ENCODE assay signal across 24 cellular contexts in genomic region chr5:173682313-173682712, GRCh38.
DNase-seq lines count a peak whose midpoint lies in the region; ATAC-seq, FAIRE-seq and TF ChIP-seq lines count a peak whose summit lies in the region.
"Had no signal": no experiment of that assay in that cellular context is flagged by ENCODE, and none has a peak within 500 bp of the region (broad histone marks: within the 10 kb centered on the region; RNA-seq: fewer than 3 reads in every experiment).

No MANE protein-coding gene starts in this region.

- H3K9me1 ChIP-seq in K562 (ENCODE audit: control insufficient read depth, insufficient read depth, low read length), result no peaks in the 10 kb centered on the region

- H3K9me3 Mint-ChIP-seq in stimulated activated memory B cell treated with anti-CD40 and anti-IgM and Interleukin-4, amounts not matched to agents 10 μg/mL and 1 μg/mL and 100 μg/mL, for 72 hours, result peaks cover 5% of the 10 kb centered on the region
- H3K9me3 Mint-ChIP-seq: CD4-positive, alpha-beta T cell had no signal

- in situ Hi-C loops in HepG2 (cut with HindIII; ENCODE audit: extremely low pct_ligation_motif_present, low pct_unique_long_range_greater_than_20kb) (no loop called here), K562 (cut with MboI) (no loop called here)

- TF ChIP-seq POLR2A in HepG2 (IDR thresholded peaks at IDR 0.05; ENCODE audit: insufficient read depth in 1 of 2, low read depth in 2 of 2, low read length in 2 of 2), result no peak
- no peak for TF ChIP-seq POLR2A in right lobe of liver (IDR thresholded peaks at IDR 0.05)
- no peak for TF ChIP-seq POLR2A in K562 (conservative IDR thresholded peaks at IDR 0.05)

- CTCF ChIA-PET in HepG2 (lab: Yijun Ruan, JAX; ENCODE audit: low intra/inter-chr PET ratio, low total read pairs), result no interaction called here
- CTCF ChIA-PET in K562 (lab: Yijun Ruan, JAX; ENCODE audit: low intra/inter-chr PET ratio), result no interaction called here

- H3K4me1 Mint-ChIP-seq in stimulated activated memory B cell treated with anti-CD40 and anti-IgM and Interleukin-4, amounts not matched to agents 10 μg/mL and 1 μg/mL and 100 μg/mL, for 72 hours, result peaks cover 53% of the 10 kb centered on the region
- H3K4me1 Mint-ChIP-seq: CD14-positive monocyte; CD8-positive, alpha-beta memory T cell had no signal

- H3K4me1 ChIP-seq in HepG2 (ENCODE audit: insufficient read depth, low read length), result peaks cover 5% of the 10 kb centered on the region; the same call in 1 of the 2 replicates
- no peaks in the 10 kb centered on the region for H3K4me1 ChIP-seq in right lobe of liver
- H3K4me1 ChIP-seq in OCI-LY3 (ENCODE audit: low read length), result peaks cover 35% of the 10 kb centered on the region
- H3K4me1 ChIP-seq in K562 (replicated peaks in 1 of 2; ENCODE audit: control insufficient read depth in 2 of 2, insufficient read depth in 2 of 2, low read length in 2 of 2), result no peaks in the 10 kb centered on the region
- H3K4me1 ChIP-seq: A549, BE2C, HAP-1 had no signal

- WGBS in HepG2 (ENCODE audit: low lambda C conversion rate), result 62% methylated on average over 2 of the region's 2 CpGs
- 82% methylated on average over 2 of the region's 2 CpGs for WGBS in right lobe of liver (ENCODE audit: insufficient coverage, low coverage, low lambda C conversion rate, missing lambda C conversion rate)
- 21% methylated on average over 2 of the region's 2 CpGs for WGBS in K562 (ENCODE audit: insufficient coverage, low coverage, missing lambda C conversion rate)

- no peak overlapping the region for H3K4me2 ChIP-seq in HepG2 (ENCODE audit: low read depth, low read length)
- peak overlapping the region; percentile 30; the same call in 1 of the 2 replicates for H3K4me2 ChIP-seq in OCI-LY3 (ENCODE audit: low read length)
- H3K4me2 ChIP-seq in K562 (ENCODE audit: insufficient read depth, low read length), result no peak overlapping the region
- H3K4me2 ChIP-seq: A549; BLaER1 treated with 17β-estradiol and CSF1 and Interleukin-3, amounts not matched to agents 10 nM and 100 nM had no signal

- no peak overlapping the region for H3K9ac ChIP-seq in HepG2 (ENCODE audit: insufficient read depth, low read depth, low read length)
- H3K9ac ChIP-seq in OCI-LY3 (ENCODE audit: low read length), result no peak overlapping the region; the same call in 1 of the 2 replicates
- no peak overlapping the region for H3K9ac ChIP-seq in K562 (ENCODE audit: insufficient read depth in 1 of 2, low read depth in 2 of 2, low read length in 2 of 2)
- H3K9ac ChIP-seq: BLaER1 treated with 17β-estradiol and CSF1 and Interleukin-3, amounts not matched to agents 10 nM and 100 nM had no signal

- no peak for ATAC-seq in HepG2
- no peak for ATAC-seq in right lobe of liver
- ATAC-seq in K562, result no peak
- ATAC-seq in stimulated activated memory B cell treated with anti-CD40 and anti-IgM and Interleukin-4, amounts not matched to agents 10 μg/mL and 1 μg/mL and 100 μg/mL, for 72 hours, result no peak
- ATAC-seq: A549 had no signal

- no peak for TF ChIP-seq CTCF in HepG2 (CRISPR knock-in tag; IDR thresholded peaks at IDR 0.05)
- TF ChIP-seq CTCF in right lobe of liver (IDR thresholded peaks at IDR 0.05), result no peak
- no peak for TF ChIP-seq CTCF in OCI-LY3 (IDR thresholded peaks at IDR 0.05; ENCODE audit: low read depth, low read length)
- no peak for TF ChIP-seq CTCF in K562 (IDR thresholded peaks at IDR 0.05 in 2 of 3, conservative IDR thresholded peaks at IDR 0.05 in 1 of 3; ENCODE audit: insufficient read depth in 2 of 3, low read depth in 1 of 3, low read length in 3 of 3)

- H3K4me3 ChIP-seq in HepG2 (replicated peaks in 1 of 3; ENCODE audit: insufficient read depth in 1 of 3, low read depth in 2 of 3, low read length in 3 of 3), result no peak overlapping the region
- no peak overlapping the region for H3K4me3 ChIP-seq in right lobe of liver
- no peak overlapping the region for H3K4me3 ChIP-seq in OCI-LY3 (ENCODE audit: low read length)
- no peak overlapping the region for H3K4me3 ChIP-seq in K562
- H3K4me3 ChIP-seq: A549; BLaER1 treated with 17β-estradiol and CSF1 and Interleukin-3, amounts not matched to agents 10 nM and 100 nM; HAP-1 had no signal

- H3K9me3 ChIP-seq in HepG2 (ENCODE audit: low read length) (no peaks in the 10 kb centered on the region), right lobe of liver (no peaks in the 10 kb centered on the region), OCI-LY3 (ENCODE audit: insufficient read depth, low read length) (no peaks in the 10 kb centered on the region), K562 (replicated peaks; ENCODE audit: control insufficient read depth, insufficient read depth, low read depth, low read length) (peaks cover 3% of the 10 kb centered on the region; the same call in 1 of the 2 replicates)
- H3K9me3 ChIP-seq: A549, HAP-1 had no signal

- DNase-seq in HepG2 (ENCODE audit: low spot score), result no peak
- DNase-seq in right lobe of liver, result no peak
- DNase-seq in K562 (ENCODE audit: extremely low read depth in 1 of 4, low spot score in 3 of 4), result no peak
- DNase-seq in kidney glomerular epithelial cell (lab: John Stamatoyannopoulos, UW), result no peak
- DNase-seq in DMS 273 (lab: John Stamatoyannopoulos, UW; ENCODE audit: unreplicated experiment), result no peak
- no peak for DNase-seq in GDM1 (lab: John Stamatoyannopoulos, UW)
- DNase-seq: 8988T; ACHN; AML-193; BE2C; CD4-positive, alpha-beta T cell; CD8-positive, alpha-beta memory T cell; DMS53; DMS79 treated with DMSO at 0.1 percent for 48 hours; GOT3; HFFc6 had no signal

- BruUV-seq in HepG2 (replicated peaks; lab: Mats Ljungman, UMichigan), result no TSS peak
- no TSS peak for BruUV-seq in K562 (replicated peaks; lab: Mats Ljungman, UMichigan)

- H3K79me2 ChIP-seq in HepG2 (ENCODE audit: insufficient read depth, low read length) (no peaks in the 10 kb centered on the region), OCI-LY3 (ENCODE audit: low read length) (no peaks in the 10 kb centered on the region), K562 (ENCODE audit: control insufficient read depth, insufficient read depth, low read length) (no peaks in the 10 kb centered on the region)

- H4K20me1 ChIP-seq in HepG2 (ENCODE audit: insufficient read depth, low read length) (no peaks in the 10 kb centered on the region), OCI-LY3 (ENCODE audit: insufficient read depth, low read length) (no peaks in the 10 kb centered on the region), K562 (replicated peaks; ENCODE audit: control insufficient read depth, insufficient read depth, low read length) (no peaks in the 10 kb centered on the region)
- H4K20me1 ChIP-seq: BLaER1 treated with 17β-estradiol and CSF1 and Interleukin-3, amounts not matched to agents 10 nM and 100 nM had no signal

- H3K36me3 Mint-ChIP-seq in stimulated activated memory B cell treated with anti-CD40 and anti-IgM and Interleukin-4, amounts not matched to agents 10 μg/mL and 1 μg/mL and 100 μg/mL, for 72 hours, result peaks cover 12% of the 10 kb centered on the region
- H3K36me3 Mint-ChIP-seq: CD8-positive, alpha-beta memory T cell had no signal

- H3K4me3 Mint-ChIP-seq in stimulated activated memory B cell treated with anti-CD40 and anti-IgM and Interleukin-4, amounts not matched to agents 10 μg/mL and 1 μg/mL and 100 μg/mL, for 72 hours, result no peak overlapping the region
- H3K4me3 Mint-ChIP-seq: CD14-positive monocyte; CD4-positive, alpha-beta T cell; CD8-positive, alpha-beta memory T cell; HFFc6 had no signal

- FAIRE-seq in HepG2 (lab: Jason Lieb, UNC), result no peak
- peak; percentile 63 for FAIRE-seq in K562 (lab: Jason Lieb, UNC)
- FAIRE-seq: A549, D721Med, H54 had no signal

- H3K27me3 Mint-ChIP-seq in stimulated activated memory B cell treated with anti-CD40 and anti-IgM and Interleukin-4, amounts not matched to agents 10 μg/mL and 1 μg/mL and 100 μg/mL, for 72 hours, result no peaks in the 10 kb centered on the region
- H3K27me3 Mint-ChIP-seq: CD4-positive, alpha-beta T cell had no signal

- H3K27ac ChIP-seq in HepG2 (ENCODE audit: extremely low read length, insufficient read depth, low read length) (no peak overlapping the region), right lobe of liver (no peak overlapping the region), OCI-LY3 (ENCODE audit: low read length) (0 out of 2 replicates have a peak overlapping the region, but pooled peaks have one; percentile 18), K562 (ENCODE audit: extremely low read depth, low read depth, low read length) (no peak overlapping the region)
- H3K27ac ChIP-seq: A549; BLaER1 treated with 17β-estradiol and CSF1 and Interleukin-3, amounts not matched to agents 10 nM and 100 nM had no signal

- H3K36me3 ChIP-seq in HepG2 (replicated peaks in 1 of 2; ENCODE audit: control insufficient read depth in 1 of 2, insufficient read depth in 2 of 2, low read length in 2 of 2) (no peaks in the 10 kb centered on the region), right lobe of liver (no peaks in the 10 kb centered on the region), OCI-LY3 (replicated peaks; ENCODE audit: low read depth, low read length) (peaks cover 3% of the 10 kb centered on the region), K562 (ENCODE audit: control insufficient read depth, insufficient read depth, low read length) (no peaks in the 10 kb centered on the region)
- H3K36me3 ChIP-seq: BE2C; BLaER1 treated with 17β-estradiol and CSF1 and Interleukin-3, amounts not matched to agents 10 nM and 100 nM; HAP-1 had no signal

- no peaks in the 10 kb centered on the region for H3K27me3 ChIP-seq in HepG2 (ENCODE audit: control insufficient read depth in 1 of 2, insufficient read depth in 2 of 2, low read length in 2 of 2)
- H3K27me3 ChIP-seq in right lobe of liver, result no peaks in the 10 kb centered on the region
- H3K27me3 ChIP-seq in OCI-LY3 (ENCODE audit: low read depth, low read length), result no peaks in the 10 kb centered on the region
- H3K27me3 ChIP-seq in K562 (ENCODE audit: control insufficient read depth in 2 of 2, insufficient read depth in 2 of 2, low read length in 2 of 2), result no peaks in the 10 kb centered on the region
- H3K27me3 ChIP-seq: BE2C; BLaER1 treated with 17β-estradiol and CSF1 and Interleukin-3, amounts not matched to agents 10 nM and 100 nM had no signal

- TF ChIP-seq RAD21 in HepG2 (CRISPR knock-in tag; IDR thresholded peaks at IDR 0.05) (no peak), K562 (CRISPR knock-in tag; conservative IDR thresholded peaks at IDR 0.05 in 1 of 2, IDR thresholded peaks at IDR 0.05 in 1 of 2) (no peak)

- intact Hi-C loops in HepG2 (cut with micrococcal nuclease; ENCODE audit: unreplicated experiment) (loop anchor here (10.0 kb wide), 1 partner anchor 142 kb away; no protein-coding TSS in a partner anchor), right lobe of liver (cut with DNase I) (no loop called here), K562 (cut with micrococcal nuclease) (no loop called here)

- peak overlapping the region; percentile 17 for H3K27ac Mint-ChIP-seq in stimulated activated memory B cell treated with anti-CD40 and anti-IgM and Interleukin-4, amounts not matched to agents 10 μg/mL and 1 μg/mL and 100 μg/mL, for 72 hours
- H3K27ac Mint-ChIP-seq: CD4-positive, alpha-beta T cell; CD8-positive, alpha-beta memory T cell; HFFc6 had no signal

- no peak overlapping the region for H2AFZ ChIP-seq in HepG2 (ENCODE audit: low read length)
- peak overlapping the region; percentile 47; the same call in 1 of the 2 replicates for H2AFZ ChIP-seq in OCI-LY3 (ENCODE audit: low read depth, low read length)
- H2AFZ ChIP-seq in K562 (ENCODE audit: low read depth, low read length), result no peak overlapping the region

- no peak for TF ChIP-seq EP300 in HepG2 (IDR thresholded peaks at IDR 0.05; ENCODE audit: low read depth in 2 of 2, low read length in 2 of 2)
- TF ChIP-seq EP300 in HepG2 (CRISPR knock-in tag; IDR thresholded peaks at IDR 0.05; ENCODE audit: borderline replicate concordance), result no peak
- TF ChIP-seq EP300 in K562 (IDR thresholded peaks at IDR 0.05; ENCODE audit: low read length), result no peak

- POLR2A ChIA-PET in HepG2 (lab: Yijun Ruan, JAX), result no interaction called here
- POLR2A ChIA-PET in K562 (lab: Yijun Ruan, JAX), result no interaction called here

Comparison
In these comparisons a context has a peak if more than half of its experiments do, and no peak if none do; other contexts are left out.
1. Of the 241 proteins assayed by ChIP-seq in both HepG2 and K562: peak only in HepG2: none; only in K562: none; in both: ZKSCAN8; in neither: 240.